8 cellular contexts compared by ENCODE assay signal in genomic region chr17:1179635-1180433, GRCh38. TPM values are rescaled to one million over a fixed set of nuclear protein-coding genes. Genes with fewer than 3 reads are reported as not detected.
DNase-seq lines count a peak whose midpoint lies in the region; ATAC-seq and TF ChIP-seq lines count a peak whose summit lies in the region.

Gene ABR, minus strand, starts transcription at chr17:1179981. Its CDS starts 254 bp downstream, at chr17:1179727.

- H3K4me3 ChIP-seq in LNCaP clone FGC (ENCODE audit: low read depth, low read length) (peak within 1 kb of the TSS; percentile 63), esophagus squamous epithelium (peak within 1 kb of the TSS; percentile 55 to 96 (median 78))

- no peak within 1 kb of the TSS for H3K27ac Mint-ChIP-seq in CD4-positive, alpha-beta T cell
- H3K27ac Mint-ChIP-seq in activated T-cell treated with anti-CD3 and anti-CD28 coated beads, Interleukin-2, amount 50 U/mL, for 24 hours: no peak within 1 kb of the TSS
- H3K27ac Mint-ChIP-seq in natural killer cell: peak within 1 kb of the TSS in 1 of 2 donors; percentile 75

- H3K4me1 Mint-ChIP-seq in CD4-positive, alpha-beta T cell (ENCODE audit: low read depth): no peaks in the 10 kb centered on the region
- peaks cover 16% of the 10 kb centered on the region for H3K4me1 Mint-ChIP-seq in activated T-cell treated with anti-CD3 and anti-CD28 coated beads, Interleukin-2, amount 50 U/mL, for 24 hours (ENCODE audit: low read depth)
- H3K4me1 Mint-ChIP-seq in natural killer cell: peaks cover 7 to 23% of the 10 kb centered on the region in 2 donors

- intact Hi-C loops in CD4-positive, alpha-beta T cell (cut with DNase I, micrococcal nuclease): loop anchor here in 1 of 2 experiments (2.0 kb wide), 1 partner anchor 201 kb away; the partner anchor contains the start of gene NXN
- intact Hi-C loops in esophagus squamous epithelium (cut with DNase I): loop anchor here (5.0 kb wide), 1 partner anchor 53 kb away; no protein-coding TSS in a partner anchor
- intact Hi-C loops in natural killer cell (cut with micrococcal nuclease): no loop called here

- peak in 1 of 4 donors; percentile 48 for TF ChIP-seq POLR2A in esophagus squamous epithelium (IDR thresholded peaks at IDR 0.05)

- peak; percentile 40 to 63 (median 54) for DNase-seq in CD4-positive, alpha-beta T cell
- DNase-seq in LNCaP clone FGC (ENCODE audit: low read depth) (no peak), esophagus squamous epithelium (lab: John Stamatoyannopoulos, UW) (no peak), natural killer cell (peak; percentile 58), NCI-H774 (lab: John Stamatoyannopoulos, UW) (no peak)
- peak; percentile 73 for DNase-seq in activated T-cell treated with anti-CD3 and anti-CD28 coated beads, Interleukin-2, amount 50 U/mL, for 24 hours

- peak; percentile 80 for ATAC-seq in CD4-positive, alpha-beta T cell (ENCODE audit: poor library complexity)
- ATAC-seq in natural killer cell (peak; percentile 75 to 83 (median 80)), GM18519 (IDR thresholded peaks at IDR 0.05; ENCODE audit: low FRiP score, unreplicated experiment) (no peak)

- H3K9me3 Mint-ChIP-seq in CD4-positive, alpha-beta T cell: no peaks in the 10 kb centered on the region
- no peaks in the 10 kb centered on the region for H3K9me3 Mint-ChIP-seq in activated T-cell treated with anti-CD3 and anti-CD28 coated beads, Interleukin-2, amount 50 U/mL, for 24 hours
- no peaks in the 10 kb centered on the region for H3K9me3 Mint-ChIP-seq in natural killer cell

- H3K36me3 Mint-ChIP-seq in CD4-positive, alpha-beta T cell (ENCODE audit: low read depth): no peaks in the 10 kb centered on the region
- no peaks in the 10 kb centered on the region for H3K36me3 Mint-ChIP-seq in activated T-cell treated with anti-CD3 and anti-CD28 coated beads, Interleukin-2, amount 50 U/mL, for 24 hours (ENCODE audit: low read depth)
- no peaks in the 10 kb centered on the region for H3K36me3 Mint-ChIP-seq in natural killer cell

- peaks cover 29 to 74% (median 34%) of the 10 kb centered on the region in 3 donors for H3K4me1 ChIP-seq in esophagus squamous epithelium

- no peak for TF ChIP-seq CTCF in CD4-positive, alpha-beta T cell (IDR thresholded peaks at IDR 0.05)
- TF ChIP-seq CTCF in LNCaP clone FGC (IDR thresholded peaks at IDR 0.05; ENCODE audit: control insufficient read depth, extremely low read depth, insufficient read depth) (no peak), esophagus squamous epithelium (IDR thresholded peaks at IDR 0.05) (no peak), natural killer cell (IDR thresholded peaks at IDR 0.05) (no peak)

- POLR2A ChIA-PET in CD4-positive, alpha-beta T cell (lab: Charles Lee): interaction anchor here (0.6 to 1.8 kb wide), 2 partner anchors 72 to 1089 kb away, joined by 4 read pairs; no protein-coding TSS in a partner anchor

- H3K27me3 ChIP-seq in CD4-positive, alpha-beta T cell (ENCODE audit: control insufficient read depth, insufficient read depth, low read length): no peaks in the 10 kb centered on the region
- peaks cover 0 to 43% (median 0%) of the 10 kb centered on the region in 4 donors for H3K27me3 ChIP-seq in esophagus squamous epithelium

- no peaks in the 10 kb centered on the region for H3K9me3 ChIP-seq in CD4-positive, alpha-beta T cell (ENCODE audit: control insufficient read depth, low read length)
- H3K9me3 ChIP-seq in esophagus squamous epithelium: no peaks in the 10 kb centered on the region

- WGBS in esophagus squamous epithelium, 2 donors: no CpG with 5 or more reads among the region's 100 CpGs

- peak within 1 kb of the TSS; percentile 84 for H3K4me3 Mint-ChIP-seq in CD4-positive, alpha-beta T cell
- H3K4me3 Mint-ChIP-seq in activated T-cell treated with anti-CD3 and anti-CD28 coated beads, Interleukin-2, amount 50 U/mL, for 24 hours: peak within 1 kb of the TSS; percentile 75
- peak within 1 kb of the TSS; percentile 91 for H3K4me3 Mint-ChIP-seq in natural killer cell

- CTCF ChIA-PET in CD4-positive, alpha-beta T cell (lab: Charles Lee): no interaction called here

- no peaks in the 10 kb centered on the region for H3K36me3 ChIP-seq in esophagus squamous epithelium

- H3K27me3 Mint-ChIP-seq in CD4-positive, alpha-beta T cell: no peaks in the 10 kb centered on the region
- H3K27me3 Mint-ChIP-seq in activated T-cell treated with anti-CD3 and anti-CD28 coated beads, Interleukin-2, amount 50 U/mL, for 24 hours: no peaks in the 10 kb centered on the region
- no peaks in the 10 kb centered on the region for H3K27me3 Mint-ChIP-seq in natural killer cell (ENCODE audit: low read depth in 2 of 2)

- no peak within 1 kb of the TSS for H3K27ac ChIP-seq in CD4-positive, alpha-beta T cell (ENCODE audit: low read depth, low read length)
- H3K27ac ChIP-seq in esophagus squamous epithelium: peak within 1 kb of the TSS; percentile 60 to 84 (median 77)
- peak within 1 kb of the TSS; percentile 56 for H3K27ac ChIP-seq in temporal lobe (ENCODE audit: low read depth, low read length)

RNA-seq across cellular contexts. Expression of gene ABR, which starts in this region (rescaled TPM):
- 10 to 100 TPM; 72.4 to 74.8 TPM for total RNA-seq in CD4-positive, alpha-beta T cell
- total RNA-seq in esophagus squamous epithelium: 100 to 1,000 TPM in 1 of 4 donors, 10 to 100 TPM in 3; 62.1 to 248 (median 75.5) TPM
- total RNA-seq in natural killer cell: 100 to 1,000 TPM; 155 to 215 (median 163) TPM
- total RNA-seq in temporal lobe: 117 TPM

Comparison
In these comparisons a context has a peak if more than half of its experiments do, and no peak if none do; other contexts are left out.
1. DNase-seq: peak in CD4-positive, alpha-beta T cell (10 of 10), activated T-cell treated with anti-CD3 and anti-CD28 coated beads, Interleukin-2, amount 50 U/mL, for 24 hours (single experiment) and natural killer cell (single experiment); none in LNCaP clone FGC (single experiment), esophagus squamous epithelium (single experiment) and NCI-H774 (single experiment).
2. Peak in every context shown above with its lines, with median percentiles within 50 percentile points of each other: H3K4me3 Mint-ChIP-seq.